24 cellular contexts compared by ENCODE assay signal in the genomic region with DNA sequence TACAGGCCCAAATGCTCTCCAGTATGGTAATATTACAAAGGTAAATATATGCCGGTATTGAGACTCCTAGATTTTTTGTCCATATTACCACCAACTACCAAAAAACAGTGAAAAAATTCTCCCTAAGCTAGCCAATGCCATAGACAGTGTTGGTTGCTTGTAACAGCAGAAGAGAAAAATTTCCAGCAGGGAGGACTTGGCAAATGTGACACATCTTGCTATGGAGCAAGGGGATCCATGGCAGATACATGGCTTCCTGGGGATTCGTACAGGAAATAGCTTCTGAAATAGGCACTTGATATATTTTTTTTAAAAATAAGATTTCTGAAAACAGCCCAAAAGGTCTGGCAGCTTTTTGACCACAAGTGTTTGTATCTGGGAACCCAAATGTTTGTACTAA. TPM values are rescaled to one million over a fixed set of nuclear protein-coding genes. Genes with fewer than 3 reads are reported as not detected.
"Had no signal": no experiment of that assay in that cellular context is flagged by ENCODE, and none has a peak within 500 bp of the region (broad histone marks: within the 10 kb centered on the region; RNA-seq: fewer than 3 reads in every experiment).

No MANE protein-coding gene starts in this region.

- H3K4me3 ChIP-seq: colonic mucosa, coronary artery, dorsolateral prefrontal cortex, esophagus muscularis mucosa, esophagus squamous epithelium, gastrocnemius medialis, gastroesophageal sphincter, heart left ventricle, heart right ventricle had no signal

- H3K4me1 ChIP-seq: colonic mucosa, esophagus muscularis mucosa, esophagus squamous epithelium, foreskin keratinocyte, gastrocnemius medialis, gastroesophageal sphincter, heart left ventricle, heart right ventricle had no signal

- H3K27ac ChIP-seq: colonic mucosa, coronary artery, dorsolateral prefrontal cortex, epithelial cell of prostate, esophagus muscularis mucosa, esophagus squamous epithelium, foreskin keratinocyte, gastrocnemius medialis, gastroesophageal sphincter, heart left ventricle, heart right ventricle had no signal

- ATAC-seq: effector memory CD8-positive, alpha-beta T cell; esophagus mucosa; foreskin keratinocyte; gastrocnemius medialis; gastroesophageal sphincter; heart left ventricle; heart right ventricle had no signal

- H3K27me3 ChIP-seq: colonic mucosa, esophagus muscularis mucosa, esophagus squamous epithelium, foreskin keratinocyte, gastrocnemius medialis, gastroesophageal sphincter, heart left ventricle, heart right ventricle had no signal

- H3K36me3 ChIP-seq: colonic mucosa, esophagus muscularis mucosa, esophagus squamous epithelium, gastrocnemius medialis, gastroesophageal sphincter, heart left ventricle, heart right ventricle had no signal

- H3K9me3 ChIP-seq: colonic mucosa, esophagus muscularis mucosa, esophagus squamous epithelium, gastrocnemius medialis, gastroesophageal sphincter, heart left ventricle, heart right ventricle had no signal

- DNase-seq: colonic mucosa; cortex of kidney; dermis blood vessel endothelial cell; effector CD4-positive, alpha-beta T cell; effector CD8-positive, alpha-beta T cell; effector memory CD4-positive, alpha-beta T cell; effector memory CD8-positive, alpha-beta T cell; endodermal cell; erythroblast; esophagus squamous epithelium; foreskin fibroblast; foreskin keratinocyte; foreskin melanocyte; gastrocnemius medialis; glutamatergic neuron; head of caudate nucleus; heart left ventricle; heart right ventricle had no signal

RNA-seq across cellular contexts. Expression of a gene that starts 14.6 kb away (rescaled TPM):
- total RNA-seq: foreskin keratinocyte had no signal
- polyA plus RNA-seq: foreskin keratinocyte had no signal
